1 cellular context compared by ENCODE assay signal in genomic region chr1:181111559-181111958, GRCh38.
TF ChIP-seq lines count a peak whose summit lies in the region.

No MANE protein-coding gene starts in this region.

TF ChIP-seq in IMR-90, 13 proteins besides CTCF, POLR2A, EP300 and RAD21:
- no peak for TF ChIP-seq CEBPB (IDR thresholded peaks at IDR 0.05; ENCODE audit: low read depth, low read length)
- TF ChIP-seq FOS (IDR thresholded peaks at IDR 0.05; ENCODE audit: low read depth, low read length) = no peak
- TF ChIP-seq BHLHE40 (IDR thresholded peaks at IDR 0.05; ENCODE audit: low read depth, low read length) = no peak
- TF ChIP-seq CHD1 (IDR thresholded peaks at IDR 0.05; ENCODE audit: low read depth, low read length) = no peak
- no peak for TF ChIP-seq NFE2L2 (IDR thresholded peaks at IDR 0.05; ENCODE audit: low read depth, low read length)
- no peak for TF ChIP-seq MAZ (IDR thresholded peaks at IDR 0.05; ENCODE audit: borderline replicate concordance, low read depth, low read length)
- TF ChIP-seq MAFK (IDR thresholded peaks at IDR 0.05; ENCODE audit: low read depth, low read length) = no peak
- TF ChIP-seq, protein P1, sequence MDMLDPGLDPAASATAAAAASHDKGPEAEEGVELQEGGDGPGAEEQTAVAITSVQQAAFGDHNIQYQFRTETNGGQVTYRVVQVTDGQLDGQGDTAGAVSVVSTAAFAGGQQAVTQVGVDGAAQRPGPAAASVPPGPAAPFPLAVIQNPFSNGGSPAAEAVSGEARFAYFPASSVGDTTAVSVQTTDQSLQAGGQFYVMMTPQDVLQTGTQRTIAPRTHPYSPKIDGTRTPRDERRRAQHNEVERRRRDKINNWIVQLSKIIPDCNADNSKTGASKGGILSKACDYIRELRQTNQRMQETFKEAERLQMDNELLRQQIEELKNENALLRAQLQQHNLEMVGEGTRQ (IDR thresholded peaks at IDR 0.05; ENCODE audit: low read depth, low read length) = no peak
- TF ChIP-seq RCOR1 (IDR thresholded peaks at IDR 0.05; ENCODE audit: insufficient replicate concordance, low read length) = no peak
- TF ChIP-seq MXI1 (IDR thresholded peaks at IDR 0.05; ENCODE audit: borderline replicate concordance, low read depth, low read length) = no peak
- TF ChIP-seq RFX5 (IDR thresholded peaks at IDR 0.05; ENCODE audit: low read depth, low read length) = no peak
